ENCODE assay signal across 10 cellular contexts in genomic region chr5:143979044-143979690, GRCh38.
DNase-seq lines count a peak whose midpoint lies in the region; ATAC-seq lines count a peak whose summit lies in the region.
"Had no signal": no experiment of that assay in that cellular context is flagged by ENCODE, and none has a peak within 500 bp of the region (broad histone marks: within the 10 kb centered on the region; RNA-seq: fewer than 3 reads in every experiment).

No MANE protein-coding gene starts in this region.

- peak; percentile 88 for ATAC-seq in GM19035 (IDR thresholded peaks at IDR 0.05; ENCODE audit: unreplicated experiment)
- peak; percentile 72 for ATAC-seq in HG02678 (IDR thresholded peaks at IDR 0.05; ENCODE audit: unreplicated experiment)
- ATAC-seq: stimulated activated memory B cell treated with anti-CD40 and anti-IgM and Interleukin-4, amounts not matched to agents 10 μg/mL and 1 μg/mL and 100 μg/mL, for 72 hours had no signal

- no peaks in the 10 kb centered on the region for H3K27me3 ChIP-seq in H7 (ENCODE audit: control insufficient read depth, insufficient read depth, low read length)
- H3K27me3 ChIP-seq: esophagus squamous epithelium had no signal

- no peaks in the 10 kb centered on the region for H3K36me3 ChIP-seq in H7 (replicated peaks; ENCODE audit: control insufficient read depth, insufficient read depth, low read length)
- H3K36me3 ChIP-seq: esophagus squamous epithelium had no signal

- H3K4me3 ChIP-seq in H7 (ENCODE audit: insufficient read depth, low read depth, low read length) = no peak overlapping the region
- H3K4me3 ChIP-seq: esophagus squamous epithelium had no signal

- DNase-seq in M059J (ENCODE audit: low read depth) (peak; percentile 59), renal cortical epithelial cell (ENCODE audit: low read depth) (peak; percentile 31), NCI-H1694 treated with DMSO at 0.1 percent for 48 hours (lab: John Stamatoyannopoulos, UW) (no peak), GM03348 (ENCODE audit: low spot score) (no peak), H7 (no peak)
- DNase-seq: esophagus squamous epithelium, nephron progenitor cell had no signal

Comparison
In these comparisons a context has a peak if more than half of its experiments do, and no peak if none do; other contexts are left out.
1. DNase-seq: peak in M059J (single experiment) and renal cortical epithelial cell (single experiment); none in NCI-H1694 treated with DMSO at 0.1 percent for 48 hours (single experiment), GM03348 (single experiment) and H7 (single experiment).